ENCODE assay signal across 9 cellular contexts in the genomic region with DNA sequence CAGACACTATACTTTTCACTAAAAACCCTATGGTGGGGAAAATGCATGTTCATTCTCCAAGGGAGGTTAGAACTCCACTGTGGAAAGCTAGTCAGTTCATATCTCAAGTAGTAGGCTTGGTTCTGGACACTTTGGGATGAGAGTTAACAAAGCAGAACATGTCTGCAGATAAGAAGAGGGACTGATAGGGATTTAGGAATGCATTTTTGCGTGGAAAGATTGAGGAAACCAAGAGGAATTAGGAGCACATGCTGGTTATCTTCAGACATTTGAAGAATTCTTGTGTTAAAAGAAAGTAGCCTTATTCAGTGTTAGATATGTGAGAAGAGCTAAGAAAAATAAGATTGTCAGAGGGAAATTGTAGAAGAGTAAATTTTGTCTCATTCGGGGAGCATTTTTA. TPM values are rescaled to one million over a fixed set of nuclear protein-coding genes. Genes with fewer than 3 reads are reported as not detected.
"Had no signal": no experiment of that assay in that cellular context is flagged by ENCODE, and none has a peak within 500 bp of the region (broad histone marks: within the 10 kb centered on the region; RNA-seq: fewer than 3 reads in every experiment).

No MANE protein-coding gene starts in this region.

- H3K4me3 ChIP-seq: GM12878 had no signal

- DNase-seq: GDM1, GF-D8 had no signal

- FAIRE-seq: G401.6, GM12878, GM12891, GM12892, GM18507, GM19239 had no signal

- ATAC-seq: GM12878 had no signal

RNA-seq across cellular contexts. Expression of a gene that starts 1.2 kb away (rescaled TPM):
- total RNA-seq: G401, GM12878 had no signal
